18 cellular contexts compared by ENCODE assay signal in the genomic region with DNA sequence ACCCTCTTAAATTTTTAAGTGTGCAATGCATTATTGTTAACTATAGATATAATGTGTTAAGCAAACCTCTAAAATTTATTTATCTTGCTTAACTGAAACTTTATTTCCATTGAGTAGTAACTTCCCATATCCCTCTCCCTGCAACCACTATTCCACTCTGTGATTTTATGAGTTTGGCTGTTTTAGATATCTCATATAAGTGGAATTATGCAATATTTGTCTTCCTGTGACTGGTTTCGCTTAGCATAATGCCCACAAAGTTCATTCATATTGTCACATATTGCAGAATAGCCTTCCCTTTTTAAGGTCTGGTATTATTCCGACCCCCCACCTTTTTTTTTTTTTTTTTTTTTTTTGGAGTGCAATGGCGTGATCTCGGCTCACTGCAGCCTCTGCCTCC.
DNase-seq lines count a peak whose midpoint lies in the region; ATAC-seq and TF ChIP-seq lines count a peak whose summit lies in the region.
"Had no signal": no experiment of that assay in that cellular context is flagged by ENCODE, and none has a peak within 500 bp of the region (broad histone marks: within the 10 kb centered on the region; RNA-seq: fewer than 3 reads in every experiment).

No MANE protein-coding gene starts in this region.

- H4K91ac ChIP-seq in IMR-90 (ENCODE audit: insufficient read depth, low read depth, low read length), result no peak overlapping the region

- H3K4ac ChIP-seq in IMR-90 (ENCODE audit: low read depth, low read length), result no peak overlapping the region

- H2BK20ac ChIP-seq in IMR-90 (ENCODE audit: low read depth, low read length), result no peak overlapping the region

- no peak overlapping the region for H3K14ac ChIP-seq in IMR-90 (replicated peaks; ENCODE audit: low read depth, low read length)

- no peak for TF ChIP-seq RAD21 in IMR-90 (IDR thresholded peaks at IDR 0.05; ENCODE audit: low read length)

- 50% methylated on average over 1 of the region's 4 CpGs; no CpG with 5 or more reads in 1 of the 2 experiments for WGBS in IMR-90 (ENCODE audit: extremely low coverage in 2 of 2, insufficient read length in 1 of 2), 2 experiments
- 20% methylated on average over 4 of the region's 4 CpGs for WGBS in right lobe of liver (ENCODE audit: insufficient coverage, low coverage, low lambda C conversion rate, missing lambda C conversion rate)

- no peak overlapping the region for H2AFZ ChIP-seq in IMR-90 (replicated peaks; ENCODE audit: low read length, poor library complexity)

- CTCF ChIA-PET in IMR-90 (lab: Yijun Ruan, JAX), result no interaction called here

- TF ChIP-seq POLR2A in IMR-90 (IDR thresholded peaks at IDR 0.05; ENCODE audit: low read depth, low read length) (no peak), right lobe of liver (IDR thresholded peaks at IDR 0.05) (no peak)

- H4K20me1 ChIP-seq in IMR-90 (ENCODE audit: insufficient read depth, low read length), result no peaks in the 10 kb centered on the region
- H4K20me1 ChIP-seq: BLaER1 treated with 17β-estradiol and CSF1 and Interleukin-3, amounts not matched to agents 10 nM and 100 nM had no signal

- no peaks in the 10 kb centered on the region for H3K9me1 ChIP-seq in IMR-90 (ENCODE audit: insufficient read depth, low read length)

- no peak overlapping the region for H2BK5ac ChIP-seq in IMR-90 (ENCODE audit: low read depth, low read length, poor library complexity, severe bottlenecking)

- H3K23ac ChIP-seq in IMR-90 (ENCODE audit: low read depth, low read length), result no peak overlapping the region

- TF ChIP-seq CTCF in IMR-90 (conservative IDR thresholded peaks at IDR 0.05; ENCODE audit: low read depth, low read length) (no peak), right lobe of liver (IDR thresholded peaks at IDR 0.05) (no peak), omental fat pad (IDR thresholded peaks at IDR 0.05) (no peak)

- no peak overlapping the region for H2AK9ac ChIP-seq in IMR-90 (replicated peaks; ENCODE audit: low read depth, low read length, poor library complexity)

- H3K4me2 ChIP-seq in IMR-90 (ENCODE audit: low read depth, low read length), result no peak overlapping the region
- H3K4me2 ChIP-seq: BLaER1 treated with 17β-estradiol and CSF1 and Interleukin-3, amounts not matched to agents 10 nM and 100 nM had no signal

- H2AK5ac ChIP-seq in IMR-90 (ENCODE audit: low read depth, low read length), result no peak overlapping the region

- BruUV-seq in IMR-90 (replicated peaks; lab: Mats Ljungman, UMichigan), result no TSS peak

- no peak overlapping the region for H3K9ac ChIP-seq in IMR-90 (ENCODE audit: low read depth, low read length)
- H3K9ac ChIP-seq: BLaER1 treated with 17β-estradiol and CSF1 and Interleukin-3, amounts not matched to agents 10 nM and 100 nM had no signal

- peak; percentile 2 for DNase-seq in SIG-M5 treated with dmso at 0.1 percent for 504 hours (lab: John Stamatoyannopoulos, UW; ENCODE audit: unreplicated experiment)
- DNase-seq in SIG-M5 (lab: John Stamatoyannopoulos, UW), result no peak
- DNase-seq in IMR-90, result no peak
- peak; percentile 12 for DNase-seq in NOMO-1 treated with dmso at 0.1 percent for 144 hours (lab: John Stamatoyannopoulos, UW; ENCODE audit: unreplicated experiment)
- no peak for DNase-seq in right lobe of liver
- DNase-seq in CD1c-positive myeloid dendritic cell (ENCODE audit: extremely low spot score), result no peak
- DNase-seq in omental fat pad (ENCODE audit: low spot score), result no peak
- DNase-seq: DMS 273 treated with DMSO at 0.1 percent for 48 hours, H7, Kasumi-1, NCI-H1436, NCI-H2029, NCI-H2171 treated with DMSO at 0.1 percent for 48 hours, NCI-H748 treated with DMSO at 0.1 percent for 48 hours, Peyer's patch, SHP77 treated with DMSO at 0.1 percent for 48 hours had no signal

- H3K56ac ChIP-seq in IMR-90 (ENCODE audit: extremely low read depth, insufficient read depth, low read length), result no peak overlapping the region

- no peaks in the 10 kb centered on the region for H3K4me1 ChIP-seq in IMR-90 (ENCODE audit: control insufficient read depth, insufficient read depth, low read length)
- peaks cover 0 to 34% (median 16%) of the 10 kb centered on the region in 4 donors for H3K4me1 ChIP-seq in right lobe of liver
- H3K4me1 ChIP-seq: BLaER1 treated with 17β-estradiol and CSF1 and Interleukin-3, amounts not matched to agents 10 nM and 100 nM; Peyer's patch had no signal

- intact Hi-C loops in IMR-90 (cut with micrococcal nuclease), result no loop called here
- intact Hi-C loops in right lobe of liver (cut with DNase I), result no loop called here

- H3K4me3 ChIP-seq in IMR-90 (ENCODE audit: insufficient read depth, low read depth, low read length) (no peak overlapping the region), right lobe of liver (no peak overlapping the region)
- H3K4me3 ChIP-seq: BLaER1 treated with 17β-estradiol and CSF1 and Interleukin-3, amounts not matched to agents 10 nM and 100 nM; Peyer's patch had no signal

- H3K9me3 ChIP-seq in IMR-90 (ENCODE audit: control insufficient read depth, insufficient read depth, low read length) (no peaks in the 10 kb centered on the region), right lobe of liver (no peaks in the 10 kb centered on the region)
- H3K9me3 ChIP-seq: BLaER1 treated with 17β-estradiol and CSF1 and Interleukin-3, amounts not matched to agents 10 nM and 100 nM; Peyer's patch had no signal

- no peak overlapping the region for H3K18ac ChIP-seq in IMR-90 (ENCODE audit: low read depth, low read length)

- POLR2A ChIA-PET in IMR-90 (lab: Charles Lee; ENCODE audit: unreplicated experiment), result no interaction called here

- no peaks in the 10 kb centered on the region for H3K27me3 ChIP-seq in IMR-90 (ENCODE audit: control insufficient read depth, insufficient read depth, low read length)
- H3K27me3 ChIP-seq in right lobe of liver, result no peaks in the 10 kb centered on the region
- H3K27me3 ChIP-seq: BLaER1 treated with 17β-estradiol and CSF1 and Interleukin-3, amounts not matched to agents 10 nM and 100 nM; Peyer's patch had no signal

- no peak overlapping the region for H2BK15ac ChIP-seq in IMR-90 (ENCODE audit: low read depth, low read length)

- H4K8ac ChIP-seq in IMR-90 (ENCODE audit: low read depth in 2 of 2, low read length in 2 of 2), result no peak overlapping the region

- dilution Hi-C loops in IMR-90 (cut with HindIII; ENCODE audit: low sequenced_read_pairs, unreplicated experiment), result no loop called here

- no peaks in the 10 kb centered on the region for H3K79me1 ChIP-seq in IMR-90 (ENCODE audit: low read depth in 1 of 2, low read length in 2 of 2)

- ATAC-seq in IMR-90 (ENCODE audit: low read depth), result no peak
- peak; percentile 49 to 66 (median 59) for ATAC-seq in right lobe of liver
- no peak for ATAC-seq in omental fat pad (ENCODE audit: low FRiP score)
- ATAC-seq in HG03045 (IDR thresholded peaks at IDR 0.05; ENCODE audit: unreplicated experiment), result no peak

- H3K27ac ChIP-seq in IMR-90 (ENCODE audit: insufficient read depth, low read length) (no peak overlapping the region), right lobe of liver (peak overlapping the region; percentile 36 to 83 (median 82))
- H3K27ac ChIP-seq: BLaER1 treated with 17β-estradiol and CSF1 and Interleukin-3, amounts not matched to agents 10 nM and 100 nM; Peyer's patch had no signal

- no peak overlapping the region for H4K5ac ChIP-seq in IMR-90 (ENCODE audit: low read depth, low read length)

- no peaks in the 10 kb centered on the region for H3K36me3 ChIP-seq in IMR-90 (ENCODE audit: control insufficient read depth, insufficient read depth, low read length)
- no peaks in the 10 kb centered on the region for H3K36me3 ChIP-seq in right lobe of liver
- H3K36me3 ChIP-seq: BLaER1 treated with 17β-estradiol and CSF1 and Interleukin-3, amounts not matched to agents 10 nM and 100 nM; Peyer's patch had no signal

- in situ Hi-C loops in IMR-90 (cut with MboI; ENCODE audit: low sequenced_read_pairs), result no loop called here

- H2BK120ac ChIP-seq in IMR-90 (ENCODE audit: low read depth, low read length), result no peak overlapping the region

TF ChIP-seq in IMR-90, 13 proteins besides CTCF, POLR2A, EP300 and RAD21:
- TF ChIP-seq RFX5 (IDR thresholded peaks at IDR 0.05; ENCODE audit: low read depth, low read length) (no peak), CEBPB (IDR thresholded peaks at IDR 0.05; ENCODE audit: low read depth, low read length) (0 out of 2 replicates have a peak, but pooled peaks have one; percentile 2)

Comparison
In these comparisons a context has a peak if more than half of its experiments do, and no peak if none do; other contexts are left out.
1. DNase-seq: peak in SIG-M5 treated with dmso at 0.1 percent for 504 hours (single experiment) and NOMO-1 treated with dmso at 0.1 percent for 144 hours (single experiment); none in SIG-M5 (single experiment), IMR-90 (single experiment), right lobe of liver (0 of 3), CD1c-positive myeloid dendritic cell (single experiment) and omental fat pad (single experiment).
2. ATAC-seq: peak in right lobe of liver (4 of 4); none in IMR-90 (single experiment), omental fat pad (single experiment) and HG03045 (single experiment).